27 cellular contexts compared by ENCODE assay signal in genomic region chr6:82555801-82556200, GRCh38.
DNase-seq lines count a peak whose midpoint lies in the region; ATAC-seq, FAIRE-seq and TF ChIP-seq lines count a peak whose summit lies in the region.
"Had no signal": no experiment of that assay in that cellular context is flagged by ENCODE, and none has a peak within 500 bp of the region (broad histone marks: within the 10 kb centered on the region; RNA-seq: fewer than 3 reads in every experiment).

No MANE protein-coding gene starts in this region.

- H3K4me3 ChIP-seq in epithelial cell of esophagus (ENCODE audit: low read length) (no peak overlapping the region), keratinocyte (ENCODE audit: control insufficient read depth in 2 of 3, extremely low read depth in 1 of 3, insufficient read depth in 2 of 3, low read depth in 1 of 3, low read length in 3 of 3) (no peak overlapping the region)
- H3K4me3 ChIP-seq: ascending aorta, lung, neural progenitor cell, sigmoid colon, vagina had no signal

- H3K9me3 Mint-ChIP-seq in nephron progenitor cell, result peaks cover 16% of the 10 kb centered on the region
- H3K9me3 Mint-ChIP-seq: activated T-helper 2 cell treated with anti-CD3 and anti-CD28 coated beads, Interferon-gamma antibody, Interleukin-2, Interleukin-4, amounts not matched to agents 10 μg/mL and 5 μg/mL and 100 μg/mL, durations not matched to agents 14 hours and 24 hours and 36 hours had no signal

- H4K20me1 ChIP-seq in keratinocyte (ENCODE audit: control insufficient read depth, extremely low read depth, insufficient read depth, low read length), result no peaks in the 10 kb centered on the region

- dilution Hi-C loops in keratinocyte (cut with MboI; ENCODE audit: extremely low pct_ligation_motif_present, low sequenced_read_pairs), result no loop called here

- H3K27me3 ChIP-seq in keratinocyte (ENCODE audit: control insufficient read depth, extremely low read depth, insufficient read depth, low read length), result no peaks in the 10 kb centered on the region
- H3K27me3 ChIP-seq: ascending aorta, neural progenitor cell, sigmoid colon, vagina had no signal

- no peak for ATAC-seq in HG02938 (IDR thresholded peaks at IDR 0.05; ENCODE audit: unreplicated experiment)
- ATAC-seq: activated naive CD4-positive, alpha-beta T cell treated with anti-CD3 and anti-CD28 coated beads, Interleukin-2, amount 50 U/mL, for 72 hours; stimulated activated naive CD8-positive, alpha-beta T cell treated with anti-CD3 and anti-CD28 coated beads, Interleukin-15, Interleukin-2, amounts not matched to agents 100 U/mL and 50 U/mL, for 24 hours; WTC11 had no signal

- H3K27me3 Mint-ChIP-seq in nephron progenitor cell (ENCODE audit: low read depth, poor library complexity), result peaks cover 3% of the 10 kb centered on the region
- H3K27me3 Mint-ChIP-seq: progenitor cell of endocrine pancreas had no signal

- H3K9me3 ChIP-seq in keratinocyte (ENCODE audit: control insufficient read depth, low read depth, low read length), result no peaks in the 10 kb centered on the region
- H3K9me3 ChIP-seq: ascending aorta, sigmoid colon, vagina had no signal

- no peak overlapping the region for H3K4me2 ChIP-seq in keratinocyte (ENCODE audit: control insufficient read depth, extremely low read depth, insufficient read depth, low read depth, low read length)
- H3K4me2 ChIP-seq: KMS-11, neural progenitor cell had no signal

- H3K4me1 Mint-ChIP-seq in nephron progenitor cell, result peaks cover 6% of the 10 kb centered on the region

- no peak overlapping the region for H3K9ac ChIP-seq in keratinocyte (ENCODE audit: control insufficient read depth, extremely low read depth, insufficient read depth, low read length)
- H3K9ac ChIP-seq: KMS-11, neural progenitor cell had no signal

- peaks cover 3% of the 10 kb centered on the region for H3K4me1 ChIP-seq in keratinocyte (ENCODE audit: control insufficient read depth, extremely low read depth, insufficient read depth, low read length)
- H3K4me1 ChIP-seq: ascending aorta, sigmoid colon, vagina had no signal

- no peaks in the 10 kb centered on the region for H3K79me2 ChIP-seq in keratinocyte (ENCODE audit: control insufficient read depth, insufficient read depth, low read length)

- H3K4me3 Mint-ChIP-seq in nephron progenitor cell, result no peak overlapping the region
- H3K4me3 Mint-ChIP-seq: neural progenitor cell, WTC11 had no signal

- TF ChIP-seq CTCF in epithelial cell of esophagus (IDR thresholded peaks at IDR 0.05; ENCODE audit: insufficient read depth, low read depth, low read length, missing control alignments) (no peak), keratinocyte (optimal IDR thresholded peaks at IDR 0.05 in 1 of 3, IDR thresholded peaks at IDR 0.05 in 1 of 3, conservative IDR thresholded peaks at IDR 0.05 in 1 of 3; ENCODE audit: extremely low read depth in 1 of 3, insufficient read depth in 2 of 3, low read length in 3 of 3) (no peak), nephron progenitor cell (IDR thresholded peaks at IDR 0.05) (no peak)

- no peak overlapping the region for H3K27ac ChIP-seq in keratinocyte (ENCODE audit: control insufficient read depth, insufficient read depth, low read length)
- H3K27ac ChIP-seq: ascending aorta, KMS-11, neural progenitor cell, sigmoid colon, vagina had no signal

- H3K36me3 Mint-ChIP-seq in nephron progenitor cell (ENCODE audit: low read depth), result peaks cover 5% of the 10 kb centered on the region
- H3K36me3 Mint-ChIP-seq: WTC11 had no signal

- DNase-seq in HCEC 1CT (peak; percentile 87), RPMI7951 (ENCODE audit: low read depth) (peak; percentile 36), epithelial cell of esophagus (ENCODE audit: low read depth) (peak; percentile 15), keratinocyte (ENCODE audit: low read depth, low spot score) (no peak), nephron progenitor cell (no peak), GM19240 (ENCODE audit: insufficient read length, low spot score) (no peak)
- DNase-seq in activated CD4-positive, alpha-beta T cell treated with anti-CD3 and anti-CD28 coated beads for 1 hour, result no peak
- DNase-seq: activated CD4-positive, alpha-beta T cell treated with anti-CD3 and anti-CD28 coated beads, Interleukin-2, amount 50 U/mL, for 48 hours; activated CD8-positive, alpha-beta memory T cell treated with anti-CD3 and anti-CD28 coated beads, Interleukin-2, amount 50 U/mL, for 4 hours; C1 segment of cervical spinal cord; cerebellar nuclear complex; NCI-H187; sigmoid colon; stimulated activated CD4-positive, alpha-beta T cell treated with anti-CD3 and anti-CD28 coated beads, Interleukin-15, amount 100 ng/mL, for 24 hours; stimulated activated naive CD8-positive, alpha-beta T cell treated with anti-CD3 and anti-CD28 coated beads, Interleukin-15, Interleukin-2, amounts not matched to agents 100 U/mL and 50 U/mL, for 24 hours had no signal

- H3K36me3 ChIP-seq in keratinocyte (ENCODE audit: control insufficient read depth in 2 of 2, extremely low read depth in 1 of 2, insufficient read depth in 2 of 2, low read length in 2 of 2), result no peaks in the 10 kb centered on the region
- H3K36me3 ChIP-seq: ascending aorta, neural progenitor cell, sigmoid colon, vagina had no signal

- no peak overlapping the region for H2AFZ ChIP-seq in keratinocyte (ENCODE audit: control insufficient read depth, low read length)
- H2AFZ ChIP-seq: neural progenitor cell had no signal

- H3K9me1 ChIP-seq in keratinocyte (ENCODE audit: control insufficient read depth, extremely low read depth, insufficient read depth, low read length), result no peaks in the 10 kb centered on the region

- no peak overlapping the region for H3K27ac Mint-ChIP-seq in nephron progenitor cell
- H3K27ac Mint-ChIP-seq: activated naive CD4-positive, alpha-beta T cell treated with anti-CD3 and anti-CD28 coated beads, Interleukin-2, amount 50 U/mL, for 72 hours; activated T-helper 2 cell treated with anti-CD3 and anti-CD28 coated beads, Interferon-gamma antibody, Interleukin-2, Interleukin-4, amounts not matched to agents 10 μg/mL and 5 μg/mL and 100 μg/mL, durations not matched to agents 14 hours and 24 hours and 36 hours; neural progenitor cell; progenitor cell of endocrine pancreas; WTC11 had no signal

- FAIRE-seq in keratinocyte (lab: Jason Lieb, UNC), result peak; percentile 9
- FAIRE-seq: GM19239, islet of Langerhans had no signal

Comparison
In these comparisons a context has a peak if more than half of its experiments do, and no peak if none do; other contexts are left out.
1. DNase-seq: peak in HCEC 1CT (single experiment), RPMI7951 (single experiment) and epithelial cell of esophagus (single experiment); none in keratinocyte (single experiment), nephron progenitor cell (single experiment), activated CD4-positive, alpha-beta T cell treated with anti-CD3 and anti-CD28 coated beads for 1 hour (single experiment) and GM19240 (single experiment).